17 cellular contexts compared by ENCODE assay signal in genomic region chr6:6766230-6766905, GRCh38.
DNase-seq lines count a peak whose midpoint lies in the region; ATAC-seq and TF ChIP-seq lines count a peak whose summit lies in the region.
"Had no signal": no experiment of that assay in that cellular context is flagged by ENCODE, and none has a peak within 500 bp of the region (broad histone marks: within the 10 kb centered on the region; RNA-seq: fewer than 3 reads in every experiment).

No MANE protein-coding gene starts in this region.

- 0 out of 2 replicates have a peak overlapping the region, but pooled peaks have one; percentile 5 for H2AFZ ChIP-seq in GM23338

- H3K9me2 ChIP-seq in GM23338 (ENCODE audit: insufficient read depth) = no peaks in the 10 kb centered on the region

- in situ Hi-C loops in gastrocnemius medialis (cut with MboI; ENCODE audit: low sequenced_read_pairs in 4 of 4) = no loop called here

- no peak overlapping the region for H3K27ac ChIP-seq in GM23338 (ENCODE audit: low read depth)
- H3K27ac ChIP-seq in SK-N-MC = 0 out of 2 replicates have a peak overlapping the region, but pooled peaks have one; percentile 3
- peak overlapping the region; percentile 65 to 85 (median 73) for H3K27ac ChIP-seq in gastrocnemius medialis
- H3K27ac ChIP-seq: A549, C4-2B, SJSA1 had no signal

- intact Hi-C loops in gastrocnemius medialis (cut with DNase I; ENCODE audit: low total_unique reads) = loop anchor here (5.0 kb wide), 1 partner anchor 46 kb away; no protein-coding TSS in a partner anchor

- H3K4me3 ChIP-seq in GM23338 (no peak overlapping the region), SK-N-MC (no peak overlapping the region), gastrocnemius medialis (peak overlapping the region in 1 of 4 donors; percentile 12)
- H3K4me3 ChIP-seq: A549, SJSA1 had no signal

- H3K4me1 ChIP-seq in GM23338 (ENCODE audit: insufficient read depth) = no peaks in the 10 kb centered on the region
- H3K4me1 ChIP-seq in gastrocnemius medialis = peaks cover 16 to 22% of the 10 kb centered on the region in 2 donors
- H3K4me1 ChIP-seq: A549, SJSA1 had no signal

- H3K27me3 ChIP-seq in GM23338 (ENCODE audit: insufficient read depth) = no peaks in the 10 kb centered on the region
- no peaks in the 10 kb centered on the region for H3K27me3 ChIP-seq in gastrocnemius medialis
- H3K27me3 ChIP-seq: SJSA1 had no signal

- no peaks in the 10 kb centered on the region for H3F3A ChIP-seq in GM23338 (replicated peaks; ENCODE audit: low read depth)

- H3K9ac ChIP-seq in SK-N-MC (ENCODE audit: insufficient read length) = peak overlapping the region; percentile 45

- H3K4me3 Mint-ChIP-seq in GM23338 = no peak overlapping the region
- H3K4me3 Mint-ChIP-seq: H9 had no signal

- peaks cover 4% of the 10 kb centered on the region for H3K27me3 Mint-ChIP-seq in GM23338 (ENCODE audit: insufficient read depth, low read depth, poor library complexity)

- H3K79me2 ChIP-seq in GM23338 (replicated peaks; ENCODE audit: insufficient read depth) = no peaks in the 10 kb centered on the region

- no peak for TF ChIP-seq POLR2A in gastrocnemius medialis (IDR thresholded peaks at IDR 0.05)

- DNase-seq in GM23338 (ENCODE audit: low spot score) (no peak), SK-N-MC (ENCODE audit: low read depth, low spot score) (no peak), left lobe of liver (ENCODE audit: low spot score) (peak; percentile 87), gastrocnemius medialis (peak; percentile 50 to 75), AG20443 (ENCODE audit: low spot score) (no peak), GOT3 (lab: John Stamatoyannopoulos, UW) (no peak)
- no peak for DNase-seq in stimulated activated CD4-positive, alpha-beta T cell treated with anti-CD3 and anti-CD28 coated beads, Interleukin-15, amount 100 ng/mL, for 24 hours
- DNase-seq: EL, H9, Kasumi-1, NCI-H1105 treated with DMSO at 0.1 percent for 48 hours, NCI-H187 treated with DMSO at 0.1 percent for 48 hours, NCI-H345, NCI-H526 treated with DMSO at 0.1 percent for 48 hours had no signal

- no peak overlapping the region for H3K27ac Mint-ChIP-seq in GM23338
- H3K27ac Mint-ChIP-seq: H9 had no signal

- H3K4me2 ChIP-seq in GM23338 = no peak overlapping the region
- H3K4me2 ChIP-seq: A549 had no signal

- H3K9me3 ChIP-seq in SK-N-MC (ENCODE audit: low read depth, low read length) (no peaks in the 10 kb centered on the region), gastrocnemius medialis (no peaks in the 10 kb centered on the region)
- H3K9me3 ChIP-seq: A549, SJSA1 had no signal

- H3K36me3 ChIP-seq in GM23338 (ENCODE audit: insufficient read depth) (no peaks in the 10 kb centered on the region), SK-N-MC (ENCODE audit: insufficient read depth, low read length) (no peaks in the 10 kb centered on the region), gastrocnemius medialis (no peaks in the 10 kb centered on the region)
- H3K36me3 ChIP-seq: SJSA1 had no signal

- TF ChIP-seq CTCF in GM23338 (conservative IDR thresholded peaks at IDR 0.05; ENCODE audit: low read depth in 2 of 2) (no peak), gastrocnemius medialis (IDR thresholded peaks at IDR 0.05 in 4 of 5, conservative IDR thresholded peaks at IDR 0.05 in 1 of 5) (no peak)

- H3K4me1 Mint-ChIP-seq in GM23338 = no peaks in the 10 kb centered on the region
- H3K4me1 Mint-ChIP-seq: H9 had no signal

- H3K36me3 Mint-ChIP-seq in GM23338 (ENCODE audit: low read depth) = no peaks in the 10 kb centered on the region

- no peak for ATAC-seq in GM23338
- ATAC-seq in left lobe of liver = peak; percentile 82
- peak; percentile 94 to 97 for ATAC-seq in gastrocnemius medialis
- ATAC-seq: A549 had no signal

- no peaks in the 10 kb centered on the region; the same call in 2 of the 3 replicates for H3K9me3 Mint-ChIP-seq in GM23338
- H3K9me3 Mint-ChIP-seq: H9 had no signal

- no peaks in the 10 kb centered on the region for H4K20me1 ChIP-seq in GM23338 (replicated peaks; ENCODE audit: insufficient read depth)

TF ChIP-seq in GM23338, 12 proteins besides CTCF, POLR2A, EP300 and RAD21 (continues in another document):
- TF ChIP-seq EZH2phosphoT487 (IDR thresholded peaks at IDR 0.05; ENCODE audit: unreplicated experiment) (no peak), ZNF331 (CRISPR knock-in tag; IDR thresholded peaks at IDR 0.05; ENCODE audit: low read depth) (no peak), NANOG (IDR thresholded peaks at IDR 0.05; ENCODE audit: borderline replicate concordance) (no peak), ZNF462 (CRISPR knock-in tag; IDR thresholded peaks at IDR 0.05) (no peak), STAT1 (IDR thresholded peaks at IDR 0.05; ENCODE audit: unreplicated experiment) (no peak), REST (IDR thresholded peaks at IDR 0.05; ENCODE audit: unreplicated experiment) (no peak)

Comparison
In these comparisons a context has a peak if more than half of its experiments do, and no peak if none do; other contexts are left out.
1. DNase-seq: peak in left lobe of liver (single experiment) and gastrocnemius medialis (2 of 2); none in GM23338 (single experiment), SK-N-MC (single experiment), stimulated activated CD4-positive, alpha-beta T cell treated with anti-CD3 and anti-CD28 coated beads, Interleukin-15, amount 100 ng/mL, for 24 hours (single experiment), AG20443 (single experiment) and GOT3 (single experiment).